25 cellular contexts compared by ENCODE assay signal in the genomic region with DNA sequence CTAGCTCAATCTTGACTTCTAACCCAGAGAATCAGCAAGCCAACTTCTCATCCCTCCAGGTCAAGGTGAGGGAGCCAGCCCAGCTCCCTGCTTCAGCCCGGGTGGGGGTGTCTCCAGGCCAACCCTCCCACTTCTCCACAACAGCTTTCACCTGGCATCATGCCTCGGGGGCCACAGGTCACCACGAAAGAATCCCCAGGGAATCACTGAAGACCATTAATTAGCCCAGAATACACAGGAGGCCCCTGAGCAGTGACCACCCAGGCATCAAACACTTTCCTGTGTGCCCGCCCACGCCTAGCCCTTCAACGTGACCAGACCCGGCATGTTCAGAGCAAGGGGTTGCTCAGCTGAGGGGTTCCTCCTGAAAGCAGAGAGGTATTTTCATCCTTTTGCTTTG.
"Had no signal": no experiment of that assay in that cellular context is flagged by ENCODE, and none has a peak within 500 bp of the region (broad histone marks: within the 10 kb centered on the region; RNA-seq: fewer than 3 reads in every experiment).

No MANE protein-coding gene starts in this region.

- H3K36me3 ChIP-seq: ascending aorta, brain microvascular endothelial cell, right lobe of liver, transverse colon, uterus, WERI-Rb-1 had no signal

- H3K9me3 ChIP-seq: ascending aorta, right lobe of liver, testis, transverse colon, uterus had no signal

- H3K4me3 Mint-ChIP-seq: activated CD4-positive, alpha-beta memory T cell treated with anti-CD3 and anti-CD28 coated beads for 36 hours; activated CD4-positive, alpha-beta T cell treated with anti-CD3 and anti-CD28 coated beads, Interleukin-2, amount 10 ng/mL, durations not matched to agents 24 days and 14 days; activated naive CD8-positive, alpha-beta T cell; effector memory CD8-positive, alpha-beta T cell; T-helper 1 cell treated with Interleukin-12 subunit alpha and Interleukin-12 subunit beta and Interleukin-4 antibody, amounts not matched to agents 30 μg/mL and 1 μg/mL, for 36 hours had no signal

- H3K27me3 Mint-ChIP-seq: activated CD4-positive, alpha-beta memory T cell treated with anti-CD3 and anti-CD28 coated beads for 36 hours; activated CD4-positive, alpha-beta T cell treated with anti-CD3 and anti-CD28 coated beads, Interleukin-2, amount 10 ng/mL, durations not matched to agents 24 days and 14 days; activated naive CD8-positive, alpha-beta T cell; naive thymus-derived CD4-positive, alpha-beta T cell had no signal

- DNase-seq: activated CD4-positive, alpha-beta memory T cell treated with anti-CD3 and anti-CD28 coated beads for 36 hours; activated CD4-positive, alpha-beta T cell treated with anti-CD3 and anti-CD28 coated beads, Interleukin-2, amount 10 ng/mL, durations not matched to agents 24 days and 14 days; activated CD4-positive, CD25-positive, alpha-beta regulatory T cell treated with anti-CD3 and anti-CD28 coated beads, Interleukin-2, amount 50 U/mL, for 72 hours; activated T-cell treated with anti-CD3 and anti-CD28 coated beads, Interleukin-2, amount 50 U/mL, for 72 hours; brain microvascular endothelial cell; caudate nucleus; cortex of kidney; effector memory CD8-positive, alpha-beta T cell; foreskin fibroblast; head of caudate nucleus; hippocampal formation; left cardiac atrium; midbrain; right lobe of liver; stimulated activated CD4-positive, alpha-beta T cell treated with anti-CD3 and anti-CD28 coated beads, Interleukin-2, amount 100 ng/mL, for 48 hours; stimulated activated naive CD8-positive, alpha-beta T cell treated with anti-CD3 and anti-CD28 coated beads, Interleukin-15, Interleukin-2, amounts not matched to agents 100 U/mL and 50 U/mL, for 24 hours; T1000; testis; transverse colon; uterus; WERI-Rb-1 had no signal

- H3K27ac ChIP-seq: ascending aorta, brain microvascular endothelial cell, right lobe of liver, testis, transverse colon, uterus, WERI-Rb-1 had no signal

- H3K4me1 ChIP-seq: ascending aorta, right lobe of liver, testis, transverse colon, uterus had no signal

- H3K27me3 ChIP-seq: ascending aorta, brain microvascular endothelial cell, right lobe of liver, testis, transverse colon had no signal

- ATAC-seq: activated T-cell treated with anti-CD3 and anti-CD28 coated beads, Interleukin-2, amount 50 U/mL, for 72 hours; effector memory CD8-positive, alpha-beta T cell; left cardiac atrium; right lobe of liver; stimulated activated naive CD8-positive, alpha-beta T cell treated with anti-CD3 and anti-CD28 coated beads, Interleukin-15, Interleukin-2, amounts not matched to agents 100 U/mL and 50 U/mL, for 24 hours had no signal

- H3K27ac Mint-ChIP-seq: activated CD4-positive, alpha-beta memory T cell treated with anti-CD3 and anti-CD28 coated beads for 36 hours; activated T-cell treated with anti-CD3 and anti-CD28 coated beads, Interleukin-2, amount 50 U/mL, for 72 hours; effector memory CD8-positive, alpha-beta T cell; T-helper 1 cell treated with Interleukin-12 subunit alpha and Interleukin-12 subunit beta and Interleukin-4 antibody, amounts not matched to agents 30 μg/mL and 1 μg/mL, for 36 hours had no signal

- H3K36me3 Mint-ChIP-seq: activated CD4-positive, alpha-beta memory T cell treated with anti-CD3 and anti-CD28 coated beads for 36 hours; activated naive CD8-positive, alpha-beta T cell; naive thymus-derived CD4-positive, alpha-beta T cell had no signal

- H3K9me3 Mint-ChIP-seq: activated CD4-positive, alpha-beta memory T cell treated with anti-CD3 and anti-CD28 coated beads for 36 hours; activated CD4-positive, alpha-beta T cell treated with anti-CD3 and anti-CD28 coated beads, Interleukin-2, amount 10 ng/mL, durations not matched to agents 24 days and 14 days; activated T-cell treated with anti-CD3 and anti-CD28 coated beads, Interleukin-2, amount 50 U/mL, for 72 hours; effector memory CD8-positive, alpha-beta T cell; T-helper 1 cell treated with Interleukin-12 subunit alpha and Interleukin-12 subunit beta and Interleukin-4 antibody, amounts not matched to agents 30 μg/mL and 1 μg/mL, for 36 hours had no signal

- H3K4me3 ChIP-seq: ascending aorta, right lobe of liver, testis, transverse colon, uterus had no signal
